In genomic region chrX:134015510-134015909, GRCh38 we compare ENCODE assay signal across 2 cellular contexts. TPM values are rescaled to one million over a fixed set of nuclear protein-coding genes. Genes with fewer than 3 reads are reported as not detected.
"Had no signal": no experiment of that assay in that cellular context is flagged by ENCODE, and none has a peak within 500 bp of the region (broad histone marks: within the 10 kb centered on the region; RNA-seq: fewer than 3 reads in every experiment).

No MANE protein-coding gene starts in this region.

RNA-seq across cellular contexts. Expression of gene GPC3, which starts 30.1 kb away (rescaled TPM):
- total RNA-seq: GM23248, HFFc6 had no signal
- polyA plus RNA-seq: GM23248 had no signal
